ENCODE assay signal across 14 cellular contexts in genomic region chr5:96257904-96258303, GRCh38.
DNase-seq lines count a peak whose midpoint lies in the region; ATAC-seq, FAIRE-seq and TF ChIP-seq lines count a peak whose summit lies in the region.
"Had no signal": no experiment of that assay in that cellular context is flagged by ENCODE, and none has a peak within 500 bp of the region (broad histone marks: within the 10 kb centered on the region; RNA-seq: fewer than 3 reads in every experiment).

No MANE protein-coding gene starts in this region.

- H3K4me2 ChIP-seq in fibroblast of lung (ENCODE audit: extremely low read depth, insufficient read depth, low read length), result no peak overlapping the region
- H3K4me2 ChIP-seq: BLaER1 had no signal

- peak; percentile 76 for ATAC-seq in activated naive CD8-positive, alpha-beta T cell treated with anti-CD3 and anti-CD28 coated beads, Interleukin-2, amount 50 U/mL, for 24 hours
- peak; percentile 52 for ATAC-seq in stimulated activated naive CD8-positive, alpha-beta T cell treated with anti-CD3 and anti-CD28 coated beads, Interleukin-15, amount 100 ng/mL, for 72 hours
- ATAC-seq in GM21825 (IDR thresholded peaks at IDR 0.05; ENCODE audit: unreplicated experiment) (no peak), GM18517 (IDR thresholded peaks at IDR 0.05; ENCODE audit: unreplicated experiment) (no peak)
- ATAC-seq: gastroesophageal sphincter had no signal

- no peak overlapping the region for H3K27ac Mint-ChIP-seq in activated naive CD8-positive, alpha-beta T cell treated with anti-CD3 and anti-CD28 coated beads, Interleukin-2, amount 50 U/mL, for 24 hours
- no peak overlapping the region for H3K27ac Mint-ChIP-seq in activated naive CD8-positive, alpha-beta T cell treated with anti-CD3 and anti-CD28 coated beads for 36 hours
- no peak overlapping the region for H3K27ac Mint-ChIP-seq in stimulated activated naive CD8-positive, alpha-beta T cell treated with anti-CD3 and anti-CD28 coated beads, Interleukin-15, amount 100 ng/mL, for 72 hours

- H3K4me1 ChIP-seq in fibroblast of lung (ENCODE audit: control insufficient read depth, extremely low read depth, insufficient read depth, low read length), result peaks cover 12% of the 10 kb centered on the region

- no peak overlapping the region for H3K9ac ChIP-seq in fibroblast of lung (ENCODE audit: insufficient read depth, low read length)
- H3K9ac ChIP-seq: BLaER1 had no signal

- H4K20me1 ChIP-seq in fibroblast of lung (ENCODE audit: control insufficient read depth, extremely low read depth, insufficient read depth, low read length), result no peaks in the 10 kb centered on the region
- H4K20me1 ChIP-seq: BLaER1 had no signal

- H3K4me3 Mint-ChIP-seq in activated naive CD8-positive, alpha-beta T cell treated with anti-CD3 and anti-CD28 coated beads, Interleukin-2, amount 50 U/mL, for 24 hours, result no peak overlapping the region
- H3K4me3 Mint-ChIP-seq in activated naive CD8-positive, alpha-beta T cell treated with anti-CD3 and anti-CD28 coated beads for 36 hours, result no peak overlapping the region
- H3K4me3 Mint-ChIP-seq in stimulated activated naive CD8-positive, alpha-beta T cell treated with anti-CD3 and anti-CD28 coated beads, Interleukin-15, amount 100 ng/mL, for 72 hours, result no peak overlapping the region

- no peaks in the 10 kb centered on the region for H3K79me2 ChIP-seq in fibroblast of lung (ENCODE audit: control insufficient read depth, insufficient read depth, low read length)

- H3K9me3 ChIP-seq in fibroblast of lung (ENCODE audit: control insufficient read depth, insufficient read depth, low read depth, low read length), result no peaks in the 10 kb centered on the region
- H3K9me3 ChIP-seq: adrenal gland, BLaER1, gastroesophageal sphincter had no signal

- H3K9me3 Mint-ChIP-seq in activated naive CD8-positive, alpha-beta T cell treated with anti-CD3 and anti-CD28 coated beads, Interleukin-2, amount 50 U/mL, for 24 hours, result no peaks in the 10 kb centered on the region
- H3K9me3 Mint-ChIP-seq in activated naive CD8-positive, alpha-beta T cell treated with anti-CD3 and anti-CD28 coated beads for 36 hours, result no peaks in the 10 kb centered on the region
- no peaks in the 10 kb centered on the region for H3K9me3 Mint-ChIP-seq in stimulated activated naive CD8-positive, alpha-beta T cell treated with anti-CD3 and anti-CD28 coated beads, Interleukin-15, amount 100 ng/mL, for 72 hours

- H2AFZ ChIP-seq in fibroblast of lung (ENCODE audit: low read length), result no peak overlapping the region

- peaks cover 11% of the 10 kb centered on the region for H3K4me1 Mint-ChIP-seq in activated naive CD8-positive, alpha-beta T cell treated with anti-CD3 and anti-CD28 coated beads, Interleukin-2, amount 50 U/mL, for 24 hours
- peaks cover 4% of the 10 kb centered on the region for H3K4me1 Mint-ChIP-seq in activated naive CD8-positive, alpha-beta T cell treated with anti-CD3 and anti-CD28 coated beads for 36 hours
- H3K4me1 Mint-ChIP-seq in stimulated activated naive CD8-positive, alpha-beta T cell treated with anti-CD3 and anti-CD28 coated beads, Interleukin-15, amount 100 ng/mL, for 72 hours, result peaks cover 6% of the 10 kb centered on the region

- TF ChIP-seq CTCF in fibroblast of lung (conservative IDR thresholded peaks at IDR 0.05 in 1 of 2, IDR thresholded peaks at IDR 0.05 in 1 of 2; ENCODE audit: low read depth in 1 of 2, low read length in 2 of 2), result no peak

- FAIRE-seq in RCC 7860 (lab: Jason Lieb, UNC) (no peak), H54 (lab: Jason Lieb, UNC) (no peak)
- FAIRE-seq: kidney had no signal

- peaks cover 6% of the 10 kb centered on the region for H3K27me3 Mint-ChIP-seq in activated naive CD8-positive, alpha-beta T cell treated with anti-CD3 and anti-CD28 coated beads, Interleukin-2, amount 50 U/mL, for 24 hours
- peaks cover 40% of the 10 kb centered on the region for H3K27me3 Mint-ChIP-seq in activated naive CD8-positive, alpha-beta T cell treated with anti-CD3 and anti-CD28 coated beads for 36 hours
- H3K27me3 Mint-ChIP-seq in stimulated activated naive CD8-positive, alpha-beta T cell treated with anti-CD3 and anti-CD28 coated beads, Interleukin-15, amount 100 ng/mL, for 72 hours, result peaks cover 5% of the 10 kb centered on the region

- no peaks in the 10 kb centered on the region for H3K36me3 ChIP-seq in fibroblast of lung (ENCODE audit: control insufficient read depth, insufficient read depth, low read length)
- H3K36me3 ChIP-seq: adrenal gland, BLaER1, gastroesophageal sphincter, tibial nerve had no signal

- DNase-seq in activated naive CD8-positive, alpha-beta T cell treated with anti-CD3 and anti-CD28 coated beads, Interleukin-2, amount 50 U/mL, for 24 hours, result no peak
- DNase-seq in activated naive CD8-positive, alpha-beta T cell treated with anti-CD3 and anti-CD28 coated beads for 36 hours, result no peak
- DNase-seq in RCC 7860 (ENCODE audit: low spot score), result peak; percentile 42
- peak; percentile 35 to 94 for DNase-seq in fibroblast of lung (ENCODE audit: low read depth in 2 of 2)
- no peak for DNase-seq in stimulated activated naive CD8-positive, alpha-beta T cell treated with anti-CD3 and anti-CD28 coated beads, Interleukin-15, amount 100 ng/mL, for 72 hours
- DNase-seq in H54 (ENCODE audit: insufficient read length, low spot score), result no peak
- DNase-seq: adrenal gland, kidney, posterior cingulate gyrus had no signal

- no peaks in the 10 kb centered on the region for H3K36me3 Mint-ChIP-seq in activated naive CD8-positive, alpha-beta T cell treated with anti-CD3 and anti-CD28 coated beads, Interleukin-2, amount 50 U/mL, for 24 hours (ENCODE audit: low read depth)
- no peaks in the 10 kb centered on the region for H3K36me3 Mint-ChIP-seq in activated naive CD8-positive, alpha-beta T cell treated with anti-CD3 and anti-CD28 coated beads for 36 hours

- TF ChIP-seq POLR2A in H54 (IDR thresholded peaks at IDR 0.05; ENCODE audit: low read depth, low read length), result no peak

- no peaks in the 10 kb centered on the region for H3K27me3 ChIP-seq in fibroblast of lung (ENCODE audit: control insufficient read depth, insufficient read depth, low read length)
- H3K27me3 ChIP-seq: adrenal gland, BLaER1, gastroesophageal sphincter, tibial nerve had no signal

- peak overlapping the region; percentile 11 for H3K27ac ChIP-seq in fibroblast of lung (ENCODE audit: insufficient read depth, low read length)
- H3K27ac ChIP-seq: adrenal gland, BLaER1, gastroesophageal sphincter, tibial nerve had no signal

- no peak overlapping the region for H3K4me3 ChIP-seq in fibroblast of lung (replicated peaks in 1 of 4; ENCODE audit: control extremely low read depth in 1 of 4, insufficient read depth in 1 of 4, low read depth in 3 of 4, low read length in 4 of 4)
- H3K4me3 ChIP-seq: adrenal gland, BLaER1, gastroesophageal sphincter, tibial nerve had no signal

Comparison
In these comparisons a context has a peak if more than half of its experiments do, and no peak if none do; other contexts are left out.
1. ATAC-seq: peak in activated naive CD8-positive, alpha-beta T cell treated with anti-CD3 and anti-CD28 coated beads, Interleukin-2, amount 50 U/mL, for 24 hours (single experiment) and stimulated activated naive CD8-positive, alpha-beta T cell treated with anti-CD3 and anti-CD28 coated beads, Interleukin-15, amount 100 ng/mL, for 72 hours (single experiment); none in GM21825 (single experiment) and GM18517 (single experiment).
2. DNase-seq: peak in RCC 7860 (single experiment) and fibroblast of lung (2 of 2); none in activated naive CD8-positive, alpha-beta T cell treated with anti-CD3 and anti-CD28 coated beads, Interleukin-2, amount 50 U/mL, for 24 hours (single experiment), activated naive CD8-positive, alpha-beta T cell treated with anti-CD3 and anti-CD28 coated beads for 36 hours (single experiment), stimulated activated naive CD8-positive, alpha-beta T cell treated with anti-CD3 and anti-CD28 coated beads, Interleukin-15, amount 100 ng/mL, for 72 hours (0 of 2) and H54 (single experiment).